Comparison of ENCODE assay signal across 2 cellular contexts in the genomic region with DNA sequence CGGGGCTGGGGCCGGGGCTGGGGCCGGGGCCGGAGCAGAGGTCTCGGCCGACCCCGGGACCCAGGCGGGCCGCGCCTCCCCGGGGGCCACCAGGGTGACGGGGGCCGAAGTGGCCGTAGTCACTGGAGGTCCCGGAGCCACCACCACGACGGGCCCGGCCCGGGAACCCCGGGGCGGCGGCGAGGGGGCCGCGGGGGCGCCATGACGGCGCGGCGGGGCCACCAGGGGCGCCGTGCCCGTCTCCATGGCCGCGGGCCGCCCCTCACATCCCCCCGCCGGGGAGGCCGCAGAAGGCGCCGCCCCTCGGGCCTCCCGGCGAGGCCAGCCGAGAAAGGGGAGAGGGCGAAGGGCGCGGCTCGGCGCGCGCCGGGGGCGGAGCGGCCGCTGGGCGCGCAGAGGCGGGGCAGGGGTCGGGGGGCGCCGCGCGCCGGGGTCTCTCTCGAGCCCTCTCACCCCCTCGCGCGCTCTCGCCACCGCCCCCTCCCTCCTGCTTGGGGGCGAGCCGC.
TF ChIP-seq lines count a peak whose summit lies in the region.

No MANE protein-coding gene starts in this region.

TF ChIP-seq in SK-N-SH, 30 proteins besides CTCF, POLR2A, EP300 and RAD21 (continued from another document):
- TF ChIP-seq SIN3A (IDR thresholded peaks at IDR 0.05; ENCODE audit: borderline replicate concordance, low read depth, low read length): peak; percentile 51; the same call in 1 of the 2 replicates

TF ChIP-seq in SK-N-SH treated with all-trans-retinoic acid at 6 μM for 48 hours, 23 proteins besides CTCF, POLR2A, EP300 and RAD21 (continued from another document):
- TF ChIP-seq CREB5 (CRISPR knock-in tag; IDR thresholded peaks at IDR 0.05; ENCODE audit: low read depth) (no peak), POU6F1 (CRISPR knock-in tag; IDR thresholded peaks at IDR 0.05; ENCODE audit: borderline replicate concordance, low read depth) (no peak), RARB (CRISPR knock-in tag; IDR thresholded peaks at IDR 0.05) (no peak), ZNF70 (CRISPR knock-in tag; IDR thresholded peaks at IDR 0.05) (no peak), GLIS3 (CRISPR knock-in tag; IDR thresholded peaks at IDR 0.05) (no peak), ISL1 (CRISPR knock-in tag; IDR thresholded peaks at IDR 0.05) (no peak), TSHZ2 (CRISPR knock-in tag; IDR thresholded peaks at IDR 0.05) (no peak)
